8 cellular contexts compared by ENCODE assay signal in the genomic region with DNA sequence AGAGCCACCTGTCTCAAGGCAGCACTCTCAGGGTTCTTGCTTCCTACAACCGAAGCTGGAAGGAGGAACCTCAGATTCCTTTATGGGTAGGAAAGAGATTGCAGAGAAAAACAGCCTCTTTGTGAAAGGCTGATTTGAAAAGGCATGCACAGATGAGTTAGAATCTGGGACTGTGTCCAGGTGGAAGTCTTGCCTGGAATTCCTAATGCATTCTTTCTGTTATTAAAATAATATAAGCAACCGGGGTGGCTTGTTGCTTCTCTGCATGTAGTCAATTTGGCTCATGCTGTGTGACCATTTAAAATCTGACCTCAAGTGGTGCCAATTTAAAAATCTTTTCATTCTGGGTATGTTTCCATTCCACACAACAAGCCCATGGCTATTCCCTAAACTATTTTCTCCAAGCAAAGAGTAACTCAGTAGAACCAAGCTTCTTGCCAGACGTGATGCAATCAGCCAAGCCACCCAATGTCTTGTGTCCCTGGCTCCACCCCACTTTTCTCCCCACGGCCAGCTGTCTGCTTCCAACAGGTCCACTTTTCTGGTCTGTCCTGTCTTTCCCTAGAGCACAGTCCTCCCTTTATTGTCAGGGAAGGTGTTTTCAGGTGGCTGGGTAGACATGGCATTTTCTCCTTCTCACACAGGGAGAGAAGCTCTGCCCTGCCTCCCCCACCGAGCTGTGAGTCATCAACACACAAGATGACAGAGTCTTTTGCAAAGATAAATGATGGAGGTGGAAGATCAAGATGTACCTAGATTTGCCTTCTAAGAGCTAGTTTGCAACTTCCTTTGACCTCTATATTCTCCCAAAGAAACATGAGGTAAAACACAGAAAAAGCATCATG.
DNase-seq lines count a peak whose midpoint lies in the region; ATAC-seq and TF ChIP-seq lines count a peak whose summit lies in the region.

No MANE protein-coding gene starts in this region.

- peak overlapping the region; percentile 64 for H3K27ac ChIP-seq in RWPE2 (ENCODE audit: poor library complexity, severe bottlenecking)
- H3K27ac ChIP-seq in stomach smooth muscle (ENCODE audit: low read length) = peak overlapping the region; percentile 37

- peak; percentile 86 for DNase-seq in Daoy (ENCODE audit: low read depth)
- no peak for DNase-seq in RWPE2 (ENCODE audit: low spot score)
- peak; percentile 33 for DNase-seq in cerebellum (ENCODE audit: low spot score)
- peak; percentile 60 for DNase-seq in myocyte (ENCODE audit: low read depth)
- no peak for DNase-seq in NCI-H1417 treated with DMSO at 0.1 percent for 48 hours (lab: John Stamatoyannopoulos, UW)
- no peak for DNase-seq in NAMALWA (ENCODE audit: low spot score)

- no peak overlapping the region for H3K9ac ChIP-seq in stomach smooth muscle (ENCODE audit: low read length in 2 of 2)

- H3K27me3 ChIP-seq in RWPE2 (ENCODE audit: insufficient read depth, poor library complexity, severe bottlenecking) (no peaks in the 10 kb centered on the region), stomach smooth muscle (ENCODE audit: control insufficient read depth in 1 of 2, insufficient read depth in 2 of 2, low read length in 2 of 2) (no peaks in the 10 kb centered on the region)

- H3K9me3 ChIP-seq in RWPE2 (ENCODE audit: severe bottlenecking) = no peaks in the 10 kb centered on the region
- H3K9me3 ChIP-seq in stomach smooth muscle (ENCODE audit: control insufficient read depth in 2 of 2, low read length in 2 of 2) = no peaks in the 10 kb centered on the region

- H3K36me3 ChIP-seq in RWPE2 (ENCODE audit: low read depth) (no peaks in the 10 kb centered on the region), stomach smooth muscle (ENCODE audit: control insufficient read depth in 2 of 2, insufficient read depth in 2 of 2, low read length in 2 of 2) (no peaks in the 10 kb centered on the region)

- H3K4me1 ChIP-seq in RWPE2 (ENCODE audit: insufficient read depth, poor library complexity, severe bottlenecking) (peaks cover 19% of the 10 kb centered on the region), stomach smooth muscle (ENCODE audit: control insufficient read depth, insufficient read depth, low read length) (peaks cover 20% of the 10 kb centered on the region)

- no peak for TF ChIP-seq CTCF in RWPE2 (IDR thresholded peaks at IDR 0.05; ENCODE audit: poor library complexity, severe bottlenecking)

- H3K4me3 ChIP-seq in RWPE2 (ENCODE audit: severe bottlenecking) (no peak overlapping the region), stomach smooth muscle (ENCODE audit: low read length in 2 of 2) (peak overlapping the region in 1 of 2 donors; percentile 44)

- ATAC-seq in RWPE2 (ENCODE audit: low read depth) = peak; percentile 66
- ATAC-seq in HG03159 (IDR thresholded peaks at IDR 0.05; ENCODE audit: unreplicated experiment) = no peak

Comparison
In these comparisons a context has a peak if more than half of its experiments do, and no peak if none do; other contexts are left out.
1. DNase-seq: peak in Daoy (single experiment), cerebellum (single experiment) and myocyte (single experiment); none in RWPE2 (single experiment), NCI-H1417 treated with DMSO at 0.1 percent for 48 hours (single experiment) and NAMALWA (single experiment).